8 cellular contexts compared by ENCODE assay signal in the genomic region with DNA sequence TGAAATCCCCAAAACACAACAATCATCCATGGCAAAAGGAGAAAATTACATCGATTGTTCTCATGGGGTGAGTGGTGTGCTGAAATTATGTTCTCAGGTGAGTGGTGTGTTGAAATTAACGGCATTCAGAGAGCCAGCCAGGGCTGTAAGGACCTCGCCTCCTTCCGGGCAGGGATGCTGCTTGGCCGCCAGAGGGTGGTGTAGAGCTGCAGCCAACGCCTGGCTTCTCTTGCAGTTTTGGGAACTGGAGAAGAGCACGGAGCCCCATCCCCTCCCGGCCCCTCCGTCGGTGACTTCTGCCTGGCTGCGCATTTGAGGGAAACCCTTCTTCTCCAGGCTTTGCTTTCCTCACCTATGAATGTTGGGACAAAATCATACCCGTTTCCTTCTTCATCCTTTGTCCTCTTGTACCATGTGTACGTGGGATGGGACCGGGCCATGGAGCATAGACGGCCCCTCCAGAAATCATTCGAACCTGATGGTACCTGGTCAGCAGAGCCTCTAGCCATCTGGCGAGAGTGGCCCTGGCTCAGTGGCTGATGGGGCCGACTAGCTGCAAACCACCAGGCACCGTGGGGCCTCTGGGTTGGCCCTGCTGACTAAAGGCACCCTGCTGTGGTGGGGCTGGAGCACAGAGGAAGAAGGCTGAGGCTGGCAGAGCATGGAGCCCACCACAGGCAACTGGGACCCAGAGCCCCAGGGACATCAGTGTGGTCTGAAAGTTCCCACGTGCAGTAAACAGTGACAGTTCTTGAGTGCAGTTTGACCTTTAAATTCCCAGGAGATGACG. TPM values are rescaled to one million over a fixed set of nuclear protein-coding genes. Genes with fewer than 3 reads are reported as not detected.
A peak's percentile ranks its signal among the peaks of the same experiment; 100 is the strongest.
DNase-seq lines count a peak whose midpoint lies in the region; ATAC-seq and TF ChIP-seq lines count a peak whose summit lies in the region.

No MANE protein-coding gene starts in this region.

- CTCF ChIA-PET in activated CD8-positive, alpha-beta memory T cell treated with anti-CD3 and anti-CD28 coated beads, Interleukin-2, amount 10 ng/mL, durations not matched to agents 7 days and 5 days (lab: Charles Lee) = interaction anchor here (1.1 to 1.8 kb wide), 11 partner anchors 10 to 449 kb away, joined by 3 to 12 read pairs (median 4); partner anchors contain the start of gene CPZ

- no peaks in the 10 kb centered on the region for H3K27me3 Mint-ChIP-seq in activated CD8-positive, alpha-beta memory T cell treated with anti-CD3 and anti-CD28 coated beads, Interleukin-2, amount 10 ng/mL, durations not matched to agents 7 days and 5 days
- no peaks in the 10 kb centered on the region for H3K27me3 Mint-ChIP-seq in naive thymus-derived CD8-positive, alpha-beta T cell

- ATAC-seq in HG02798 (IDR thresholded peaks at IDR 0.05; ENCODE audit: poor library complexity, unreplicated experiment) = peak; percentile 54
- ATAC-seq in activated CD8-positive, alpha-beta memory T cell treated with anti-CD3 and anti-CD28 coated beads, Interleukin-2, amount 10 ng/mL, durations not matched to agents 7 days and 5 days = peak; percentile 83
- ATAC-seq in naive thymus-derived CD8-positive, alpha-beta T cell = peak; percentile 66 to 80

- no peaks in the 10 kb centered on the region for H3K9me3 Mint-ChIP-seq in activated CD8-positive, alpha-beta memory T cell treated with anti-CD3 and anti-CD28 coated beads, Interleukin-2, amount 10 ng/mL, durations not matched to agents 7 days and 5 days (ENCODE audit: low read depth)
- H3K9me3 Mint-ChIP-seq in naive thymus-derived CD8-positive, alpha-beta T cell = no peaks in the 10 kb centered on the region

- DNase-seq in NCI-H2081 (lab: John Stamatoyannopoulos, UW) = peak; percentile 39 to 50
- no peak for DNase-seq in NCI-H2081 treated with DMSO at 0.1 percent for 48 hours (lab: John Stamatoyannopoulos, UW)
- peak; percentile 17 for DNase-seq in NCI-H460 (ENCODE audit: extremely low read depth, low read depth)
- DNase-seq in activated CD8-positive, alpha-beta memory T cell treated with anti-CD3 and anti-CD28 coated beads, Interleukin-2, amount 10 ng/mL, durations not matched to agents 7 days and 5 days = peak; percentile 65
- DNase-seq in erythroblast (lab: John Stamatoyannopoulos, UW) = peak; percentile 51 to 74
- peak; percentile 5 to 55 (median 29) for DNase-seq in naive thymus-derived CD8-positive, alpha-beta T cell
- peak; percentile 76 for DNase-seq in superior temporal gyrus (ENCODE audit: extremely low spot score)

- H3K27ac Mint-ChIP-seq in activated CD8-positive, alpha-beta memory T cell treated with anti-CD3 and anti-CD28 coated beads, Interleukin-2, amount 10 ng/mL, durations not matched to agents 7 days and 5 days = no peak overlapping the region
- H3K27ac Mint-ChIP-seq in naive thymus-derived CD8-positive, alpha-beta T cell = peak overlapping the region in 3 of 10 donors; percentile 12 to 71 (median 35)

- no peak overlapping the region for H3K4me3 Mint-ChIP-seq in activated CD8-positive, alpha-beta memory T cell treated with anti-CD3 and anti-CD28 coated beads, Interleukin-2, amount 10 ng/mL, durations not matched to agents 7 days and 5 days
- H3K4me3 Mint-ChIP-seq in naive thymus-derived CD8-positive, alpha-beta T cell = no peak overlapping the region

- H3K36me3 Mint-ChIP-seq in activated CD8-positive, alpha-beta memory T cell treated with anti-CD3 and anti-CD28 coated beads, Interleukin-2, amount 10 ng/mL, durations not matched to agents 7 days and 5 days = peaks cover 5% of the 10 kb centered on the region
- peaks cover 0 to 55% (median 0%) of the 10 kb centered on the region in 3 donors for H3K36me3 Mint-ChIP-seq in naive thymus-derived CD8-positive, alpha-beta T cell

- POLR2A ChIA-PET in naive thymus-derived CD8-positive, alpha-beta T cell (lab: Charles Lee) = no interaction called here

- no peak for TF ChIP-seq POLR2A in erythroblast (IDR thresholded peaks at IDR 0.05; ENCODE audit: low read length)

- no peaks in the 10 kb centered on the region for H3K4me1 Mint-ChIP-seq in activated CD8-positive, alpha-beta memory T cell treated with anti-CD3 and anti-CD28 coated beads, Interleukin-2, amount 10 ng/mL, durations not matched to agents 7 days and 5 days
- H3K4me1 Mint-ChIP-seq in naive thymus-derived CD8-positive, alpha-beta T cell = peaks cover 0 to 6% (median 2%) of the 10 kb centered on the region in 4 donors

RNA-seq across cellular contexts. Expression of gene TRMT44, which starts 28.4 kb away (rescaled TPM):
- total RNA-seq in NCI-H460 (2014; rRNA removed; shearing (Covaris generic)) = 4.0 and 5.7 TPM in 2 replicates
- polyA plus RNA-seq in NCI-H460 (2014; cell fraction: nucleus; rRNA removed) = 21.2 and 22.2 TPM in 2 replicates
- 10 to 100 TPM; 20.5 to 24.5 TPM for total RNA-seq in activated CD8-positive, alpha-beta memory T cell treated with anti-CD3 and anti-CD28 coated beads, Interleukin-2, amount 10 ng/mL, durations not matched to agents 7 days and 5 days
- 10 to 100 TPM; 29.0 to 37.5 TPM for total RNA-seq in naive thymus-derived CD8-positive, alpha-beta T cell
- polyA plus RNA-seq in naive thymus-derived CD8-positive, alpha-beta T cell = 10 to 100 TPM; 11.3 to 15.4 (median 13.0) TPM

RNA-seq across cellular contexts. Expression of gene ACOX3, which starts 28.4 kb away (rescaled TPM):
- total RNA-seq in NCI-H460 (2014; rRNA removed; shearing (Covaris generic)) = 5.0 and 5.9 TPM in 2 replicates
- polyA plus RNA-seq in NCI-H460 (2014; cell fraction: nucleus; rRNA removed) = 9.6 and 11.2 TPM in 2 replicates
- total RNA-seq in activated CD8-positive, alpha-beta memory T cell treated with anti-CD3 and anti-CD28 coated beads, Interleukin-2, amount 10 ng/mL, durations not matched to agents 7 days and 5 days = 10 to 100 TPM; 11.7 to 13.0 TPM
- total RNA-seq in naive thymus-derived CD8-positive, alpha-beta T cell = 10 to 100 TPM; 14.8 to 17.3 TPM
- polyA plus RNA-seq in naive thymus-derived CD8-positive, alpha-beta T cell = 10 to 100 TPM in 2 of 3 donors, 1 to 10 TPM in 1; 9.5 to 14.3 (median 11.4) TPM
